In the genomic region with DNA sequence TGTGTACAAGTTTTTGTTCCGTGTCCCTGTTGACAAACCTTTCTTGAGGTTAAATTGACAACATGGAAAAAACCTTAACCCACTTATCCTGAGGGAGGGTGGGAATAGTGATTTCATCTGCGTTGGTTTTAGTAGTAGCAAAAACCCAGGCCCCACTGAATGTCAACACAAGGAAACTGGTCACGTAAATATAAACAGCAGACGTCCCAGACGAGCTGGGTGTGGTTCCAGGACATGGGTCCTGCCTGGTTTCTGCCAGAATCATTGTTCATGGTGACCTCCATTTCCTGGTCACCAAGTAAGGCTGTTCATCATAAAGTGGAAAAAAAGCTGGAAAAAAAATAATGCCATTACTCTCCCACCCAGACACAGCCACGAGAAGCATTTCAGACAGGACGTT, we compare ENCODE assay signal across 1 cellular context.
TF ChIP-seq lines count a peak whose summit lies in the region.

No MANE protein-coding gene starts in this region.

TF ChIP-seq in GM12878, 131 proteins besides CTCF, POLR2A, EP300 and RAD21:
- no peak for TF ChIP-seq PAX8 (IDR thresholded peaks at IDR 0.05)
- no peak for TF ChIP-seq TCF7 (IDR thresholded peaks at IDR 0.05; ENCODE audit: borderline replicate concordance)
- TF ChIP-seq IRF4 (IDR thresholded peaks at IDR 0.05; ENCODE audit: low read depth, low read length), result no peak
- no peak for TF ChIP-seq MEF2A (IDR thresholded peaks at IDR 0.05; ENCODE audit: insufficient read depth, low read depth, low read length)
- TF ChIP-seq RELA (IDR thresholded peaks at IDR 0.05; ENCODE audit: borderline replicate concordance, partially characterized antibody), result no peak
- TF ChIP-seq BRCA1 (IDR thresholded peaks at IDR 0.05; ENCODE audit: low read depth, low read length), result no peak
- TF ChIP-seq KDM1A (IDR thresholded peaks at IDR 0.05; ENCODE audit: borderline replicate concordance), result no peak
- no peak for TF ChIP-seq FOXM1 (IDR thresholded peaks at IDR 0.05; ENCODE audit: low read depth, low read length)
- no peak for TF ChIP-seq MEF2B (IDR thresholded peaks at IDR 0.05; ENCODE audit: partially characterized antibody, poor library complexity, severe bottlenecking)
- TF ChIP-seq BCL11A (IDR thresholded peaks at IDR 0.05; ENCODE audit: low read depth, low read length), result no peak
